35 cellular contexts compared by ENCODE assay signal in genomic region chr9:118650407-118650806, GRCh38.
"Had no signal": no experiment of that assay in that cellular context is flagged by ENCODE, and none has a peak within 500 bp of the region (broad histone marks: within the 10 kb centered on the region; RNA-seq: fewer than 3 reads in every experiment).

No MANE protein-coding gene starts in this region.

- DNase-seq: activated B cell treated with CpG ODN at 0.5 μM for 24 hours; activated CD4-positive, alpha-beta memory T cell treated with anti-CD3 and anti-CD28 coated beads for 36 hours; activated CD4-positive, alpha-beta T cell treated with anti-CD3 and anti-CD28 coated beads for 48 hours; activated CD8-positive, alpha-beta memory T cell treated with anti-CD3 and anti-CD28 coated beads, Interleukin-2, amount 10 ng/mL, durations not matched to agents 7 days and 5 days; activated CD8-positive, alpha-beta memory T cell treated with anti-CD3 and anti-CD28 coated beads, Interleukin-2, amount 50 U/mL, for 4 hours; activated CD8-positive, alpha-beta T cell treated with anti-CD3 and anti-CD28 coated beads, Interleukin-2, amount 10 ng/mL, durations not matched to agents 7 days and 5 days; activated effector memory CD4-positive, alpha-beta T cell treated with anti-CD3 and anti-CD28 coated beads, Interleukin-2, amount 50 U/mL, for 16 hours; activated naive CD4-positive, alpha-beta T cell treated with anti-CD3 and anti-CD28 coated beads for 36 hours; activated naive CD8-positive, alpha-beta T cell treated with anti-CD3 and anti-CD28 coated beads for 36 hours; activated naive CD8-positive, alpha-beta T cell treated with anti-CD3 and anti-CD28 coated beads, Interleukin-2, amount 50 U/mL, for 24 hours; activated T-cell treated with anti-CD3 and anti-CD28 coated beads, Interleukin-2, amount 50 U/mL, for 1 hour; activated T-cell treated with anti-CD3 and anti-CD28 coated beads, Interleukin-2, amount 50 U/mL, for 48 hours; adrenal gland; amygdala; aorta; central memory CD4-positive, alpha-beta T cell; dorsolateral prefrontal cortex; effector memory CD4-positive, alpha-beta T cell; endodermal cell; foreskin fibroblast; glutamatergic neuron; heart left ventricle; T-cell; T1000; WERI-Rb-1 had no signal

- H3K27ac ChIP-seq: adrenal gland, breast epithelium, cardiac muscle cell, coronary artery, dorsolateral prefrontal cortex, heart left ventricle, WERI-Rb-1 had no signal

- H3K4me3 Mint-ChIP-seq: activated B cell treated with CpG ODN at 0.5 μM for 24 hours; activated CD4-positive, alpha-beta memory T cell treated with anti-CD3 and anti-CD28 coated beads for 36 hours; activated CD8-positive, alpha-beta memory T cell treated with anti-CD3 and anti-CD28 coated beads, Interleukin-2, amount 10 ng/mL, durations not matched to agents 7 days and 5 days; activated CD8-positive, alpha-beta T cell treated with anti-CD3 and anti-CD28 coated beads, Interleukin-2, amount 10 ng/mL, durations not matched to agents 7 days and 5 days; activated naive CD4-positive, alpha-beta T cell treated with anti-CD3 and anti-CD28 coated beads for 36 hours; activated naive CD4-positive, alpha-beta T cell treated with anti-CD3 and anti-CD28 coated beads, Interleukin-2, amount 50 U/mL, for 24 hours; activated naive CD8-positive, alpha-beta T cell treated with anti-CD3 and anti-CD28 coated beads for 36 hours; activated naive CD8-positive, alpha-beta T cell treated with anti-CD3 and anti-CD28 coated beads, Interleukin-2, amount 50 U/mL, for 24 hours; activated T-helper 1 cell treated with anti-CD3 and anti-CD28 coated beads, Interleukin-12 subunit alpha, Interleukin-12 subunit beta, Interleukin-2, Interleukin-4 antibody, amounts not matched to agents 30 ng/mL and 10 ng/mL and 1 ng/mL, durations not matched to agents 14 hours and 24 hours and 36 hours; brain; dendritic cell treated with granulocyte-macrophage colony-stimulating factor and Interleukin-4, amounts not matched to agents 40 ng/mL and 50 ng/mL, for 4 days; endodermal cell; T-cell; T-helper 1 cell treated with Interleukin-12 subunit alpha and Interleukin-12 subunit beta and Interleukin-4 antibody, amounts not matched to agents 30 μg/mL and 1 μg/mL, for 36 hours had no signal

- ATAC-seq: activated CD4-positive, CD25-positive, alpha-beta regulatory T cell treated with anti-CD3 and anti-CD28 coated beads, Interleukin-2, amount 50 U/mL, for 24 hours; activated CD8-positive, alpha-beta memory T cell treated with anti-CD3 and anti-CD28 coated beads, Interleukin-2, amount 10 ng/mL, durations not matched to agents 7 days and 5 days; activated CD8-positive, alpha-beta T cell treated with anti-CD3 and anti-CD28 coated beads, Interleukin-2, amount 10 ng/mL, durations not matched to agents 7 days and 5 days; activated naive CD8-positive, alpha-beta T cell treated with anti-CD3 and anti-CD28 coated beads, Interleukin-2, amount 50 U/mL, for 24 hours; heart left ventricle; T-cell had no signal

- H3K27ac Mint-ChIP-seq: activated B cell treated with CpG ODN at 0.5 μM for 24 hours; activated CD4-positive, alpha-beta memory T cell treated with anti-CD3 and anti-CD28 coated beads for 36 hours; activated CD8-positive, alpha-beta memory T cell treated with anti-CD3 and anti-CD28 coated beads, Interleukin-2, amount 10 ng/mL, durations not matched to agents 7 days and 5 days; activated CD8-positive, alpha-beta T cell treated with anti-CD3 and anti-CD28 coated beads, Interleukin-2, amount 10 ng/mL, durations not matched to agents 7 days and 5 days; activated naive CD4-positive, alpha-beta T cell treated with anti-CD3 and anti-CD28 coated beads for 36 hours; activated naive CD4-positive, alpha-beta T cell treated with anti-CD3 and anti-CD28 coated beads, Interleukin-2, amount 50 U/mL, for 24 hours; activated naive CD8-positive, alpha-beta T cell treated with anti-CD3 and anti-CD28 coated beads for 36 hours; activated naive CD8-positive, alpha-beta T cell treated with anti-CD3 and anti-CD28 coated beads, Interleukin-2, amount 50 U/mL, for 24 hours; activated T-helper 1 cell treated with anti-CD3 and anti-CD28 coated beads, Interleukin-12 subunit alpha, Interleukin-12 subunit beta, Interleukin-2, Interleukin-4 antibody, amounts not matched to agents 30 ng/mL and 10 ng/mL and 1 ng/mL, durations not matched to agents 14 hours and 24 hours and 36 hours; activated T-helper 2 cell treated with anti-CD3 and anti-CD28 coated beads, Interferon-gamma antibody, Interleukin-2, Interleukin-4, amounts not matched to agents 10 μg/mL and 5 μg/mL and 100 μg/mL, durations not matched to agents 14 hours and 24 hours and 36 hours; brain; dendritic cell treated with granulocyte-macrophage colony-stimulating factor and Interleukin-4, amounts not matched to agents 40 ng/mL and 50 ng/mL, for 4 days; endodermal cell; T-cell; T-helper 1 cell treated with Interleukin-12 subunit alpha and Interleukin-12 subunit beta and Interleukin-4 antibody, amounts not matched to agents 30 μg/mL and 1 μg/mL, for 36 hours had no signal

- H3K36me3 ChIP-seq: adrenal gland, breast epithelium, cardiac muscle cell, heart left ventricle, WERI-Rb-1 had no signal

- H3K4me3 ChIP-seq: adrenal gland, breast epithelium, cardiac muscle cell, coronary artery, dorsolateral prefrontal cortex, heart left ventricle had no signal

- H3K36me3 Mint-ChIP-seq: activated CD4-positive, alpha-beta memory T cell treated with anti-CD3 and anti-CD28 coated beads for 36 hours; activated CD8-positive, alpha-beta memory T cell treated with anti-CD3 and anti-CD28 coated beads, Interleukin-2, amount 10 ng/mL, durations not matched to agents 7 days and 5 days; activated naive CD4-positive, alpha-beta T cell treated with anti-CD3 and anti-CD28 coated beads, Interleukin-2, amount 50 U/mL, for 24 hours; activated naive CD8-positive, alpha-beta T cell treated with anti-CD3 and anti-CD28 coated beads for 36 hours; brain; T-cell had no signal

- H3K27me3 ChIP-seq: adrenal gland, breast epithelium, cardiac muscle cell, heart left ventricle had no signal

- H3K4me1 Mint-ChIP-seq: activated B cell treated with CpG ODN at 0.5 μM for 24 hours; activated CD8-positive, alpha-beta memory T cell treated with anti-CD3 and anti-CD28 coated beads, Interleukin-2, amount 10 ng/mL, durations not matched to agents 7 days and 5 days; activated naive CD4-positive, alpha-beta T cell treated with anti-CD3 and anti-CD28 coated beads, Interleukin-2, amount 50 U/mL, for 24 hours; activated naive CD8-positive, alpha-beta T cell treated with anti-CD3 and anti-CD28 coated beads for 36 hours; activated naive CD8-positive, alpha-beta T cell treated with anti-CD3 and anti-CD28 coated beads, Interleukin-2, amount 50 U/mL, for 24 hours; brain; endodermal cell; T-cell had no signal

- H3K27me3 Mint-ChIP-seq: activated B cell treated with CpG ODN at 0.5 μM for 24 hours; activated CD4-positive, alpha-beta memory T cell treated with anti-CD3 and anti-CD28 coated beads for 36 hours; activated CD8-positive, alpha-beta memory T cell treated with anti-CD3 and anti-CD28 coated beads, Interleukin-2, amount 10 ng/mL, durations not matched to agents 7 days and 5 days; activated naive CD4-positive, alpha-beta T cell treated with anti-CD3 and anti-CD28 coated beads, Interleukin-2, amount 50 U/mL, for 24 hours; activated naive CD8-positive, alpha-beta T cell treated with anti-CD3 and anti-CD28 coated beads for 36 hours; activated naive CD8-positive, alpha-beta T cell treated with anti-CD3 and anti-CD28 coated beads, Interleukin-2, amount 50 U/mL, for 24 hours; dendritic cell treated with granulocyte-macrophage colony-stimulating factor and Interleukin-4, amounts not matched to agents 40 ng/mL and 50 ng/mL, for 4 days; T-cell had no signal

- H3K4me1 ChIP-seq: adrenal gland, breast epithelium, heart left ventricle had no signal

- H3K9me3 ChIP-seq: adrenal gland had no signal
